7 cellular contexts compared by ENCODE assay signal in genomic region chr2:88690591-88691338, GRCh38. TPM values are rescaled to one million over a fixed set of nuclear protein-coding genes. Genes with fewer than 3 reads are reported as not detected.
A peak's percentile ranks its signal among the peaks of the same experiment; 100 is the strongest.
DNase-seq lines count a peak whose midpoint lies in the region; ATAC-seq and TF ChIP-seq lines count a peak whose summit lies in the region.

No MANE protein-coding gene starts in this region.

- WGBS in iPS DF 6.9 (ENCODE audit: insufficient coverage, insufficient read length), result no CpG with 5 or more reads among the region's 20 CpGs

- no peaks in the 10 kb centered on the region for H3K36me3 ChIP-seq in iPS DF 6.9 (ENCODE audit: control insufficient read depth, insufficient read depth, low read length)

- DNase-seq in GM13976 (ENCODE audit: low spot score) (peak; percentile 15), OCI-M1 (lab: John Stamatoyannopoulos, UW) (peak; percentile 52), iPS DF 6.9 (ENCODE audit: low read depth, low spot score) (no peak)
- DNase-seq in activated naive CD4-positive, alpha-beta T cell treated with anti-CD3 and anti-CD28 coated beads, Interleukin-2, amount 50 U/mL, for 72 hours (ENCODE audit: low spot score in 2 of 2), result peak in 1 of 2 donors; percentile 49
- peak; percentile 4 to 29 for DNase-seq in stimulated activated CD4-positive, alpha-beta T cell treated with anti-CD3 and anti-CD28 coated beads, Interleukin-15, amount 100 ng/mL, for 1 hour (ENCODE audit: low read depth in 1 of 2, low spot score in 1 of 2)

- in situ Hi-C loops in GM13976 (cut with MboI; ENCODE audit: low sequenced_read_pairs, unreplicated experiment), result no loop called here

- H3K4me1 ChIP-seq in iPS DF 6.9 (ENCODE audit: control insufficient read depth, insufficient read depth, low read length), result no peaks in the 10 kb centered on the region; the same call in 1 of the 2 replicates

- peaks cover 32 to 33% of the 10 kb centered on the region in 2 donors for H3K36me3 Mint-ChIP-seq in activated naive CD4-positive, alpha-beta T cell treated with anti-CD3 and anti-CD28 coated beads, Interleukin-2, amount 50 U/mL, for 72 hours

- H3K27ac Mint-ChIP-seq in activated naive CD4-positive, alpha-beta T cell treated with anti-CD3 and anti-CD28 coated beads, Interleukin-2, amount 50 U/mL, for 72 hours, result peak overlapping the region; percentile 85 to 87

- no peak for TF ChIP-seq CTCF in GM13976 (IDR thresholded peaks at IDR 0.05; ENCODE audit: borderline replicate concordance, control extremely low read depth, extremely low read depth, insufficient read depth, missing control alignments)

- peak; percentile 2 for ATAC-seq in HG02588 (IDR thresholded peaks at IDR 0.05; ENCODE audit: unreplicated experiment)
- ATAC-seq in activated naive CD4-positive, alpha-beta T cell treated with anti-CD3 and anti-CD28 coated beads, Interleukin-2, amount 50 U/mL, for 72 hours, result peak; percentile 32 to 33
- ATAC-seq in HG03108 (IDR thresholded peaks at IDR 0.05; ENCODE audit: unreplicated experiment), result no peak

- no peak overlapping the region for H3K27ac ChIP-seq in iPS DF 6.9 (ENCODE audit: low read length)

- H3K27me3 ChIP-seq in iPS DF 6.9 (ENCODE audit: control insufficient read depth, insufficient read depth, low read length), result no peaks in the 10 kb centered on the region

- no peaks in the 10 kb centered on the region; the same call in 1 of the 2 replicates for H3K9me3 ChIP-seq in iPS DF 6.9 (ENCODE audit: control insufficient read depth, insufficient read depth, low read length)

- H3K9me3 Mint-ChIP-seq in activated naive CD4-positive, alpha-beta T cell treated with anti-CD3 and anti-CD28 coated beads, Interleukin-2, amount 50 U/mL, for 72 hours, result peaks cover 0 to 13% of the 10 kb centered on the region in 2 donors

- peak overlapping the region; percentile 66; the same call in 1 of the 2 replicates for H3K4me3 ChIP-seq in iPS DF 6.9 (ENCODE audit: low read length)

RNA-seq across cellular contexts. Expression of gene RPIA, which starts 0.7 kb away (rescaled TPM):
- 10 to 100 TPM; 48.0 to 51.0 TPM for total RNA-seq in activated naive CD4-positive, alpha-beta T cell treated with anti-CD3 and anti-CD28 coated beads, Interleukin-2, amount 50 U/mL, for 72 hours
